In genomic region chr9:6239048-6239461, GRCh38 we compare ENCODE assay signal across 26 cellular contexts. TPM values are rescaled to one million over a fixed set of nuclear protein-coding genes. Genes with fewer than 3 reads are reported as not detected.
DNase-seq lines count a peak whose midpoint lies in the region; ATAC-seq, FAIRE-seq and TF ChIP-seq lines count a peak whose summit lies in the region.
"Had no signal": no experiment of that assay in that cellular context is flagged by ENCODE, and none has a peak within 500 bp of the region (broad histone marks: within the 10 kb centered on the region; RNA-seq: fewer than 3 reads in every experiment).

No MANE protein-coding gene starts in this region.

- no peak overlapping the region for H3K56ac ChIP-seq in IMR-90 (ENCODE audit: extremely low read depth, insufficient read depth, low read length)

- ATAC-seq in IMR-90 (ENCODE audit: low read depth) (peak; percentile 73), pancreas (peak; percentile 68 to 85 (median 74))
- ATAC-seq: activated naive CD8-positive, alpha-beta T cell treated with anti-CD3 and anti-CD28 coated beads, Interleukin-2, amount 50 U/mL, for 24 hours; T-helper 17 cell; WTC11 had no signal

- H2BK5ac ChIP-seq in IMR-90 (ENCODE audit: low read depth, low read length, poor library complexity, severe bottlenecking): peak overlapping the region; percentile 81

- H3K27ac ChIP-seq in IMR-90 (ENCODE audit: insufficient read depth, low read length) (peak overlapping the region; percentile 6; the same call in 1 of the 2 replicates), astrocyte (ENCODE audit: low read depth, low read length) (no peak overlapping the region), pancreas (no peak overlapping the region)
- H3K27ac ChIP-seq: thoracic aorta had no signal

- peak overlapping the region; percentile 97 for H3K18ac ChIP-seq in IMR-90 (ENCODE audit: low read depth, low read length)

- H3K79me2 ChIP-seq in astrocyte (ENCODE audit: insufficient read depth, low read length): no peaks in the 10 kb centered on the region

- H3K9ac ChIP-seq in IMR-90 (ENCODE audit: low read depth, low read length) (no peak overlapping the region), astrocyte (ENCODE audit: low read length) (no peak overlapping the region)

- H2AFZ ChIP-seq in IMR-90 (replicated peaks; ENCODE audit: low read length, poor library complexity) (peak overlapping the region; percentile 44), astrocyte (ENCODE audit: low read depth, low read length) (peak overlapping the region; percentile 63)

- no peak for TF ChIP-seq CTCF in IMR-90 (conservative IDR thresholded peaks at IDR 0.05; ENCODE audit: low read depth, low read length)
- TF ChIP-seq CTCF in astrocyte (IDR thresholded peaks at IDR 0.05; ENCODE audit: insufficient read depth, low read depth, low read length): no peak
- no peak for TF ChIP-seq CTCF in pancreas (IDR thresholded peaks at IDR 0.05)
- no peak for TF ChIP-seq CTCF in osteocyte (IDR thresholded peaks at IDR 0.05)
- no peak for TF ChIP-seq CTCF in GM20000 (IDR thresholded peaks at IDR 0.05; ENCODE audit: extremely low read depth, missing control alignments)

- intact Hi-C loops in IMR-90 (cut with micrococcal nuclease) (no loop called here), pancreas (cut with DNase I) (no loop called here)

- FAIRE-seq in astrocyte (lab: Jason Lieb, UNC): no peak
- no peak for FAIRE-seq in pancreas (lab: Jason Lieb, UNC)
- FAIRE-seq: G401.6, kidney had no signal

- TF ChIP-seq RAD21 in IMR-90 (IDR thresholded peaks at IDR 0.05; ENCODE audit: low read length): no peak

- no peaks in the 10 kb centered on the region for H3K79me1 ChIP-seq in IMR-90 (ENCODE audit: low read depth in 1 of 2, low read length in 2 of 2)

- H4K20me1 ChIP-seq in IMR-90 (ENCODE audit: insufficient read depth, low read length) (no peaks in the 10 kb centered on the region), astrocyte (ENCODE audit: insufficient read depth, low read length) (no peaks in the 10 kb centered on the region)

- H3K9me3 Mint-ChIP-seq in astrocyte (ENCODE audit: unreplicated experiment) (peaks cover 3% of the 10 kb centered on the region), osteocyte (ENCODE audit: unreplicated experiment) (no peaks in the 10 kb centered on the region)
- H3K9me3 Mint-ChIP-seq: activated CD4-positive, alpha-beta memory T cell treated with anti-CD3 and anti-CD28 coated beads, Interleukin-2, amount 10 ng/mL, durations not matched to agents 7 days and 5 days; activated naive CD8-positive, alpha-beta T cell treated with anti-CD3 and anti-CD28 coated beads, Interleukin-2, amount 50 U/mL, for 24 hours; activated T-helper 1 cell treated with anti-CD3 and anti-CD28 coated beads, Interleukin-12 subunit alpha, Interleukin-12 subunit beta, Interleukin-2, Interleukin-4 antibody, amounts not matched to agents 30 ng/mL and 10 ng/mL and 1 ng/mL, durations not matched to agents 14 hours and 24 hours and 36 hours had no signal

- BruUV-seq in IMR-90 (replicated peaks; lab: Mats Ljungman, UMichigan): no TSS peak

- H3K4me1 Mint-ChIP-seq in astrocyte (ENCODE audit: low read depth, unreplicated experiment) (peaks cover 13% of the 10 kb centered on the region), osteocyte (ENCODE audit: unreplicated experiment) (no peaks in the 10 kb centered on the region)
- H3K4me1 Mint-ChIP-seq: activated CD4-positive, alpha-beta memory T cell treated with anti-CD3 and anti-CD28 coated beads, Interleukin-2, amount 10 ng/mL, durations not matched to agents 7 days and 5 days; IgD-negative memory B cell; nephron progenitor cell; T-helper 17 cell; WTC11 had no signal

- H3K9me1 ChIP-seq in IMR-90 (ENCODE audit: insufficient read depth, low read length): no peaks in the 10 kb centered on the region

- H3K27ac Mint-ChIP-seq in astrocyte (ENCODE audit: unreplicated experiment) (peak overlapping the region; percentile 70), osteocyte (ENCODE audit: unreplicated experiment) (no peak overlapping the region)
- H3K27ac Mint-ChIP-seq: activated CD4-positive, alpha-beta memory T cell treated with anti-CD3 and anti-CD28 coated beads, Interleukin-2, amount 10 ng/mL, durations not matched to agents 7 days and 5 days; activated naive CD8-positive, alpha-beta T cell treated with anti-CD3 and anti-CD28 coated beads, Interleukin-2, amount 50 U/mL, for 24 hours; activated T-helper 1 cell treated with anti-CD3 and anti-CD28 coated beads, Interleukin-12 subunit alpha, Interleukin-12 subunit beta, Interleukin-2, Interleukin-4 antibody, amounts not matched to agents 30 ng/mL and 10 ng/mL and 1 ng/mL, durations not matched to agents 14 hours and 24 hours and 36 hours; IgD-negative memory B cell; nephron progenitor cell; T-helper 17 cell; WTC11 had no signal

- H3K14ac ChIP-seq in IMR-90 (replicated peaks; ENCODE audit: low read depth, low read length): peak overlapping the region; percentile 66

- H3K9me3 ChIP-seq in IMR-90 (ENCODE audit: control insufficient read depth, insufficient read depth, low read length) (no peaks in the 10 kb centered on the region), astrocyte (ENCODE audit: insufficient read depth, low read depth, low read length) (no peaks in the 10 kb centered on the region), pancreas (no peaks in the 10 kb centered on the region)
- H3K9me3 ChIP-seq: esophagus squamous epithelium, thoracic aorta had no signal

- H3K23ac ChIP-seq in IMR-90 (ENCODE audit: low read depth, low read length): peak overlapping the region; percentile 33; the same call in 1 of the 2 replicates

- no peak overlapping the region for H2AK9ac ChIP-seq in IMR-90 (replicated peaks; ENCODE audit: low read depth, low read length, poor library complexity)

- in situ Hi-C loops in IMR-90 (cut with MboI; ENCODE audit: low sequenced_read_pairs): no loop called here

- DNase-seq in IMR-90 (peak; percentile 38), astrocyte (ENCODE audit: low read depth) (no peak), foreskin melanocyte (peak; percentile 80), pancreas (no peak), osteocyte (ENCODE audit: extremely low spot score, unreplicated experiment) (no peak), NCI-H2171 treated with DMSO at 0.1 percent for 48 hours (lab: John Stamatoyannopoulos, UW) (no peak), GM20000 (ENCODE audit: low spot score) (no peak), T-helper 1 cell (no peak)
- DNase-seq: activated CD4-positive, alpha-beta memory T cell treated with anti-CD3 and anti-CD28 coated beads, Interleukin-2, amount 10 ng/mL, durations not matched to agents 7 days and 5 days; activated naive CD8-positive, alpha-beta T cell treated with anti-CD3 and anti-CD28 coated beads, Interleukin-2, amount 50 U/mL, for 24 hours; caudate nucleus; esophagus squamous epithelium; head of caudate nucleus; kidney; mesendoderm; NCI-H1092; NCI-H2029 treated with DMSO at 0.1 percent for 48 hours; NCI-H524 treated with DMSO at 0.1 percent for 48 hours; nephron progenitor cell; SIG-M5; T-helper 17 cell had no signal

- POLR2A ChIA-PET in IMR-90 (lab: Charles Lee; ENCODE audit: unreplicated experiment): interaction anchor here (0.6 kb wide), 1 partner anchor 394 kb away, joined by 3 read pairs; no protein-coding TSS in a partner anchor

- CTCF ChIA-PET in IMR-90 (lab: Yijun Ruan, JAX): no interaction called here

- H2AK5ac ChIP-seq in IMR-90 (ENCODE audit: low read depth, low read length): 0 out of 2 replicates have a peak overlapping the region, but pooled peaks have one; percentile 18

- peak overlapping the region; percentile 90 for H4K5ac ChIP-seq in IMR-90 (ENCODE audit: low read depth, low read length)

- peak overlapping the region; percentile 89 for H2BK120ac ChIP-seq in IMR-90 (ENCODE audit: low read depth, low read length)

- dilution Hi-C loops in IMR-90 (cut with HindIII; ENCODE audit: low sequenced_read_pairs, unreplicated experiment): no loop called here

- H3K27me3 ChIP-seq in IMR-90 (ENCODE audit: control insufficient read depth, insufficient read depth, low read length): peaks cover 2% of the 10 kb centered on the region
- H3K27me3 ChIP-seq in astrocyte (ENCODE audit: insufficient read depth, low read length): no peaks in the 10 kb centered on the region
- no peaks in the 10 kb centered on the region for H3K27me3 ChIP-seq in pancreas
- H3K27me3 ChIP-seq: esophagus squamous epithelium had no signal

- peak overlapping the region; percentile 88 to 92; a peak in 3 of 4 replicates for H4K8ac ChIP-seq in IMR-90 (ENCODE audit: low read depth in 2 of 2, low read length in 2 of 2)

- no peaks in the 10 kb centered on the region for H3K36me3 Mint-ChIP-seq in astrocyte (ENCODE audit: low read depth, unreplicated experiment)
- H3K36me3 Mint-ChIP-seq in osteocyte (ENCODE audit: unreplicated experiment): no peaks in the 10 kb centered on the region
- H3K36me3 Mint-ChIP-seq: IgD-negative memory B cell had no signal

- H3K4me3 Mint-ChIP-seq in astrocyte (ENCODE audit: unreplicated experiment) (no peak overlapping the region), osteocyte (ENCODE audit: unreplicated experiment) (no peak overlapping the region)
- H3K4me3 Mint-ChIP-seq: activated CD4-positive, alpha-beta memory T cell treated with anti-CD3 and anti-CD28 coated beads, Interleukin-2, amount 10 ng/mL, durations not matched to agents 7 days and 5 days; activated naive CD8-positive, alpha-beta T cell treated with anti-CD3 and anti-CD28 coated beads, Interleukin-2, amount 50 U/mL, for 24 hours; activated T-helper 1 cell treated with anti-CD3 and anti-CD28 coated beads, Interleukin-12 subunit alpha, Interleukin-12 subunit beta, Interleukin-2, Interleukin-4 antibody, amounts not matched to agents 30 ng/mL and 10 ng/mL and 1 ng/mL, durations not matched to agents 14 hours and 24 hours and 36 hours; IgD-negative memory B cell; nephron progenitor cell; T-helper 17 cell; WTC11 had no signal

- H3K36me3 ChIP-seq in IMR-90 (ENCODE audit: control insufficient read depth, insufficient read depth, low read length): no peaks in the 10 kb centered on the region
- no peaks in the 10 kb centered on the region for H3K36me3 ChIP-seq in astrocyte (ENCODE audit: insufficient read depth, low read length)
- H3K36me3 ChIP-seq in pancreas: no peaks in the 10 kb centered on the region
- H3K36me3 ChIP-seq: esophagus squamous epithelium, thoracic aorta had no signal

- H3K27me3 Mint-ChIP-seq in astrocyte (ENCODE audit: low read depth, unreplicated experiment) (no peaks in the 10 kb centered on the region), osteocyte (ENCODE audit: unreplicated experiment) (peaks cover 3% of the 10 kb centered on the region)

- H3K4ac ChIP-seq in IMR-90 (ENCODE audit: low read depth, low read length): peak overlapping the region; percentile 77

- peak overlapping the region; percentile 92 for H4K91ac ChIP-seq in IMR-90 (ENCODE audit: insufficient read depth, low read depth, low read length)

- H3K4me2 ChIP-seq in IMR-90 (ENCODE audit: low read depth, low read length): no peak overlapping the region
- H3K4me2 ChIP-seq in astrocyte (ENCODE audit: low read length): no peak overlapping the region

- peak overlapping the region; percentile 86; the same call in 2 of the 3 replicates for H2BK15ac ChIP-seq in IMR-90 (ENCODE audit: low read depth, low read length)

- WGBS in IMR-90 (ENCODE audit: extremely low coverage in 2 of 2, insufficient read length in 1 of 2), 2 experiments: 58% methylated on average over 2 of the region's 5 CpGs; no CpG with 5 or more reads in 1 of the 2 experiments
- 24 to 29% methylated on average over 5 of the region's 5 CpGs for WGBS in pancreas, 2 donors

- no peak for TF ChIP-seq POLR2A in IMR-90 (IDR thresholded peaks at IDR 0.05; ENCODE audit: low read depth, low read length)

- H3K4me1 ChIP-seq in IMR-90 (ENCODE audit: control insufficient read depth, insufficient read depth, low read length) (peaks cover 4% of the 10 kb centered on the region; the same call in 1 of the 2 replicates), astrocyte (ENCODE audit: insufficient read depth, low read length) (peaks cover 4% of the 10 kb centered on the region), pancreas (peaks cover 3 to 17% (median 8%) of the 10 kb centered on the region in 3 donors)

- H3K4me3 ChIP-seq in IMR-90 (ENCODE audit: insufficient read depth, low read depth, low read length): no peak overlapping the region
- H3K4me3 ChIP-seq in astrocyte (ENCODE audit: insufficient read depth, low read depth, low read length): no peak overlapping the region
- H3K4me3 ChIP-seq in pancreas: no peak overlapping the region
- H3K4me3 ChIP-seq: esophagus squamous epithelium, thoracic aorta had no signal

- H2BK20ac ChIP-seq in IMR-90 (ENCODE audit: low read depth, low read length): peak overlapping the region; percentile 31; the same call in 1 of the 2 replicates

RNA-seq across cellular contexts. Expression of gene IL33, which starts 23.4 kb away (rescaled TPM):
- total RNA-seq in IMR-90 (2012; rRNA removed): not detected in 2 replicates
- not detected in 2 replicates for polyA plus RNA-seq in IMR-90 (2012; rRNA removed)
- not detected in 2 replicates for polyA plus RNA-seq in IMR-90 (2012; cell fraction: cytosol; rRNA removed)
- 0.03 TPM in 1 of 2 replicates, not detected in the other for polyA plus RNA-seq in IMR-90 (2012; cell fraction: nucleus; rRNA removed; ENCODE audit: low replicate concordance)
- not detected in 2 replicates for total RNA-seq in astrocyte
- total RNA-seq in pancreas: 1 to 10 TPM; 1.7 to 5.7 (median 3.5) TPM
- polyA plus RNA-seq in pancreas: 1 to 10 TPM; 3.4 to 4.8 TPM
- not detected in 2 replicates for total RNA-seq in osteocyte
- total RNA-seq: activated CD4-positive, alpha-beta memory T cell treated with anti-CD3 and anti-CD28 coated beads, Interleukin-2, amount 10 ng/mL, durations not matched to agents 7 days and 5 days; activated T-helper 1 cell treated with anti-CD3 and anti-CD28 coated beads, Interleukin-12 subunit alpha, Interleukin-12 subunit beta, Interleukin-2, Interleukin-4 antibody, amounts not matched to agents 30 ng/mL and 10 ng/mL and 1 ng/mL, durations not matched to agents 14 hours and 24 hours and 36 hours; T-helper 17 cell had no signal
- polyA plus RNA-seq: IgD-negative memory B cell had no signal

Comparison
In these comparisons a context has a peak if more than half of its experiments do, and no peak if none do; other contexts are left out.
1. DNase-seq: peak in IMR-90 (single experiment) and foreskin melanocyte (single experiment); none in astrocyte (single experiment), pancreas (0 of 6), osteocyte (single experiment), NCI-H2171 treated with DMSO at 0.1 percent for 48 hours (single experiment), GM20000 (single experiment) and T-helper 1 cell (0 of 5).